In the genomic region with DNA sequence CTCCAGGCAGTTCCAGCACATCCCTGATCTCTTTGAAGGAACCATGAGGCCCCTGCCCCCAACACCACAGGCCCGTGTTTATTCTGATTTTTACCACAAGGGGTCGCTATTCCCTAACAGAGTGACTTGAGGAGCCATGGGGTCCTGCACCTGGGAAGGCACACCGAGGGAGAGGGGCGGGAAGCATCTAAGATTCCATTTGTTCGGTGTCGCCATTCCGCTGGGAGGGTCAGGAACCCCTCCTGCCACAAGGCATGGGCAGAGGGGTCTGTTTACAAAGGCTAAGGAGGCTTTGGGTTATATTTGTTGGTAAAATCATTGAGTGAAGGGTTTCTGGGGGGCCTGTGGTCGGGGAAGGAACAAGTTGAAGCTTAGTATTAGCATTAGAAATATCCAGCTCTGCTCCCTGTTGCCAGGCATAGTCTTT, we compare ENCODE assay signal across 8 cellular contexts.
A peak's percentile ranks its signal among the peaks of the same experiment; 100 is the strongest.
DNase-seq lines count a peak whose midpoint lies in the region; ATAC-seq, FAIRE-seq and TF ChIP-seq lines count a peak whose summit lies in the region.

No MANE protein-coding gene starts in this region.

- ATAC-seq in left lobe of liver (peak; percentile 67), HG03520 (IDR thresholded peaks at IDR 0.05; ENCODE audit: unreplicated experiment) (no peak)

- TF ChIP-seq CTCF in AG04450 (IDR thresholded peaks at IDR 0.05; ENCODE audit: low read depth, low read length): peak; percentile 89

- DNase-seq in AG04450 (ENCODE audit: low read depth, low spot score) (peak; percentile 26), GM18507 (ENCODE audit: extremely low spot score, insufficient read length, low read depth) (peak; percentile 58), NCI-H2171 treated with DMSO at 0.1 percent for 48 hours (lab: John Stamatoyannopoulos, UW) (peak; percentile 75), cerebellum (ENCODE audit: low spot score) (peak; percentile 34), left lobe of liver (ENCODE audit: low spot score) (no peak)
- peak; percentile 15 for DNase-seq in activated CD4-positive, alpha-beta T cell treated with anti-CD3 and anti-CD28 coated beads for 1 hour
- DNase-seq in stimulated activated CD4-positive, alpha-beta T cell treated with anti-CD3 and anti-CD28 coated beads, TNF-alpha, amount 100 ng/mL, for 4 hours (ENCODE audit: low read depth in 3 of 3): peak in 2 of 3 experiments; percentile 1 to 25

- H3K4me3 ChIP-seq in AG04450 (ENCODE audit: low read depth, low read length): no peak overlapping the region

- H3K9me3 ChIP-seq in AG04450 (ENCODE audit: control insufficient read depth, insufficient read depth, low read length): no peaks in the 10 kb centered on the region

- CTCF ChIA-PET in AG04450 (lab: Charles Lee): interaction anchor here (0.6 to 4.5 kb wide), 50 partner anchors 8 to 597 kb away, joined by 3 to 72 read pairs (median 4); partner anchors contain the start of gene CTDSPL2

- H3K27me3 ChIP-seq in AG04450 (ENCODE audit: control insufficient read depth, insufficient read depth, low read length): no peaks in the 10 kb centered on the region

- H3K27ac ChIP-seq in AG04450 (ENCODE audit: low read depth, low read length): no peak overlapping the region

- POLR2A ChIA-PET in AG04450 (lab: Yijun Ruan, JAX): interaction anchor here (1.0 kb wide), 1 partner anchor 111 kb away, joined by 3 read pairs; no protein-coding TSS in a partner anchor

- peak; percentile 86 for FAIRE-seq in GM18507 (lab: Jason Lieb, UNC)
